Comparison of ENCODE assay signal across 11 cellular contexts in the genomic region with DNA sequence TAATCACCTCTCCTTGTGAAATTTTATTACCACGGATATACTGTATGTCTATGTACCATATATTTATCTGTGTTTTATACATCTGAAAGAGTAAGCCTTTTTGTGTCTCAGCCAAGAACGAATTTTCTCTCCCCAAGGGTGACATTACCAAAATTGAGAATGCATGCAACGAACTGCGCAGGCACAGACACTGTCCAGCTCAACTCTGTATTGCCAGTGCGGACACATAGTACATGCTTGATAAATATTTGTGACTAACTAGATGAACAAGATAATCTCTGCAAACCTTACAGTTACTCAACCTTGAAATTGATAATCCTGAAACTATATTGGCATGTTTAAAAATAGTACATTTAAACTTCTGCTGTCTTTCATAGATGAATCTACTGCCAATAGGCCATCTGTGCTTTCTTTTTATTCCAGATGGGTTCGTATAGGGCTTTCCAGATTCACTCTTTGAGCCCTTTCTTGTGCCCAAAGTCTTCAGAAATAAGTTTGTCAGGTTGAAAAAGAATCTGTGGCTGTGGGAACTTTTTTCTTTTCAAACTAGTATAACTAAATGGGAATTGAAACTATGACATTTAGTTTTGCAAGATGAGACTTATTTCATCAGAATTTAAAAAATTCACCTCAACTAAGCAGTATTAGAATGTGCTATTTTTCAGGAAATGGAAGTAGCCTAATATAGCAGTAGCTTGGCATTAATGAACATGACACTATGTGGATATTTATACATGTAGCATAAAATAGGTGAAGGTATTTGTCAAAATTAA. TPM values are rescaled to one million over a fixed set of nuclear protein-coding genes. Genes with fewer than 3 reads are reported as not detected.
A peak's percentile ranks its signal among the peaks of the same experiment; 100 is the strongest.
DNase-seq lines count a peak whose midpoint lies in the region; ATAC-seq lines count a peak whose summit lies in the region.
"Had no signal": no experiment of that assay in that cellular context is flagged by ENCODE, and none has a peak within 500 bp of the region (broad histone marks: within the 10 kb centered on the region; RNA-seq: fewer than 3 reads in every experiment).

No MANE protein-coding gene starts in this region.

- H3K27me3 Mint-ChIP-seq in activated T-cell treated with anti-CD3 and anti-CD28 coated beads, Interleukin-2, amount 50 U/mL, for 24 hours, result no peaks in the 10 kb centered on the region
- no peaks in the 10 kb centered on the region for H3K27me3 Mint-ChIP-seq in activated T-cell treated with anti-CD3 and anti-CD28 coated beads, Interleukin-2, amount 50 U/mL, for 4 hours (ENCODE audit: low read depth)
- no peaks in the 10 kb centered on the region for H3K27me3 Mint-ChIP-seq in stimulated activated memory B cell treated with anti-CD40 and anti-IgM and Interleukin-4, amounts not matched to agents 10 μg/mL and 1 μg/mL and 100 μg/mL, for 72 hours

- no peak for DNase-seq in activated T-cell treated with anti-CD3 and anti-CD28 coated beads, Interleukin-2, amount 50 U/mL, for 24 hours
- DNase-seq in activated T-cell treated with anti-CD3 and anti-CD28 coated beads, Interleukin-2, amount 50 U/mL, for 4 hours, result no peak
- no peak for DNase-seq in NCI-H345 (lab: John Stamatoyannopoulos, UW)
- DNase-seq in NCI-H146 treated with DMSO at 0.1 percent for 48 hours (lab: John Stamatoyannopoulos, UW; ENCODE audit: unreplicated experiment), result no peak
- no peak for DNase-seq in substantia nigra (lab: John Stamatoyannopoulos, UW)
- DNase-seq: activated naive CD4-positive, alpha-beta T cell treated with Interleukin-2 at 50 U/mL for 16 hours; hippocampal formation; OCI-M1 had no signal

- peaks cover 82% of the 10 kb centered on the region for H3K4me1 Mint-ChIP-seq in activated T-cell treated with anti-CD3 and anti-CD28 coated beads, Interleukin-2, amount 50 U/mL, for 24 hours (ENCODE audit: low read depth)
- H3K4me1 Mint-ChIP-seq in activated T-cell treated with anti-CD3 and anti-CD28 coated beads, Interleukin-2, amount 50 U/mL, for 4 hours (ENCODE audit: low read depth), result peaks cover 63% of the 10 kb centered on the region
- H3K4me1 Mint-ChIP-seq in stimulated activated memory B cell treated with anti-CD40 and anti-IgM and Interleukin-4, amounts not matched to agents 10 μg/mL and 1 μg/mL and 100 μg/mL, for 72 hours, result peaks cover 74% of the 10 kb centered on the region

- H3K9me3 Mint-ChIP-seq in activated T-cell treated with anti-CD3 and anti-CD28 coated beads, Interleukin-2, amount 50 U/mL, for 24 hours, result no peaks in the 10 kb centered on the region
- no peaks in the 10 kb centered on the region for H3K9me3 Mint-ChIP-seq in activated T-cell treated with anti-CD3 and anti-CD28 coated beads, Interleukin-2, amount 50 U/mL, for 4 hours
- H3K9me3 Mint-ChIP-seq in stimulated activated memory B cell treated with anti-CD40 and anti-IgM and Interleukin-4, amounts not matched to agents 10 μg/mL and 1 μg/mL and 100 μg/mL, for 72 hours, result no peaks in the 10 kb centered on the region

- no peak overlapping the region for H3K4me3 Mint-ChIP-seq in activated T-cell treated with anti-CD3 and anti-CD28 coated beads, Interleukin-2, amount 50 U/mL, for 24 hours
- no peak overlapping the region for H3K4me3 Mint-ChIP-seq in activated T-cell treated with anti-CD3 and anti-CD28 coated beads, Interleukin-2, amount 50 U/mL, for 4 hours
- H3K4me3 Mint-ChIP-seq in stimulated activated memory B cell treated with anti-CD40 and anti-IgM and Interleukin-4, amounts not matched to agents 10 μg/mL and 1 μg/mL and 100 μg/mL, for 72 hours, result peak overlapping the region; percentile 58

- ATAC-seq in activated T-cell treated with anti-CD3 and anti-CD28 coated beads, Interleukin-2, amount 50 U/mL, for 4 hours, result no peak
- ATAC-seq in GM21786 (IDR thresholded peaks at IDR 0.05; ENCODE audit: unreplicated experiment) (peak; percentile 40), HG03469 (IDR thresholded peaks at IDR 0.05; ENCODE audit: unreplicated experiment) (peak; percentile 30)
- peak; percentile 55 for ATAC-seq in stimulated activated memory B cell treated with anti-CD40 and anti-IgM and Interleukin-4, amounts not matched to agents 10 μg/mL and 1 μg/mL and 100 μg/mL, for 72 hours

- H3K36me3 Mint-ChIP-seq in activated T-cell treated with anti-CD3 and anti-CD28 coated beads, Interleukin-2, amount 50 U/mL, for 24 hours (ENCODE audit: low read depth), result no peaks in the 10 kb centered on the region
- peaks cover under 1% of the 10 kb centered on the region for H3K36me3 Mint-ChIP-seq in activated T-cell treated with anti-CD3 and anti-CD28 coated beads, Interleukin-2, amount 50 U/mL, for 4 hours (ENCODE audit: insufficient read depth)
- no peaks in the 10 kb centered on the region for H3K36me3 Mint-ChIP-seq in stimulated activated memory B cell treated with anti-CD40 and anti-IgM and Interleukin-4, amounts not matched to agents 10 μg/mL and 1 μg/mL and 100 μg/mL, for 72 hours

- H3K27ac ChIP-seq in substantia nigra (ENCODE audit: low read depth, low read length, poor library complexity, severe bottlenecking), result no peak overlapping the region

- H3K27ac Mint-ChIP-seq in activated T-cell treated with anti-CD3 and anti-CD28 coated beads, Interleukin-2, amount 50 U/mL, for 24 hours, result peak overlapping the region; percentile 73
- peak overlapping the region; percentile 75 for H3K27ac Mint-ChIP-seq in stimulated activated memory B cell treated with anti-CD40 and anti-IgM and Interleukin-4, amounts not matched to agents 10 μg/mL and 1 μg/mL and 100 μg/mL, for 72 hours

RNA-seq across cellular contexts. Expression of gene DTHD1, which starts 38.9 kb away (rescaled TPM):
- under 1 TPM; 0.15 to 0.71 (median 0.19) TPM for total RNA-seq in activated T-cell treated with anti-CD3 and anti-CD28 coated beads, Interleukin-2, amount 50 U/mL, for 4 hours

Comparison
In these comparisons a context has a peak if more than half of its experiments do, and no peak if none do; other contexts are left out.
1. ATAC-seq: peak in GM21786 (single experiment), HG03469 (single experiment) and stimulated activated memory B cell treated with anti-CD40 and anti-IgM and Interleukin-4, amounts not matched to agents 10 μg/mL and 1 μg/mL and 100 μg/mL, for 72 hours (single experiment); none in activated T-cell treated with anti-CD3 and anti-CD28 coated beads, Interleukin-2, amount 50 U/mL, for 4 hours (0 of 2).